Comparison of ENCODE assay signal across 10 cellular contexts in the genomic region with DNA sequence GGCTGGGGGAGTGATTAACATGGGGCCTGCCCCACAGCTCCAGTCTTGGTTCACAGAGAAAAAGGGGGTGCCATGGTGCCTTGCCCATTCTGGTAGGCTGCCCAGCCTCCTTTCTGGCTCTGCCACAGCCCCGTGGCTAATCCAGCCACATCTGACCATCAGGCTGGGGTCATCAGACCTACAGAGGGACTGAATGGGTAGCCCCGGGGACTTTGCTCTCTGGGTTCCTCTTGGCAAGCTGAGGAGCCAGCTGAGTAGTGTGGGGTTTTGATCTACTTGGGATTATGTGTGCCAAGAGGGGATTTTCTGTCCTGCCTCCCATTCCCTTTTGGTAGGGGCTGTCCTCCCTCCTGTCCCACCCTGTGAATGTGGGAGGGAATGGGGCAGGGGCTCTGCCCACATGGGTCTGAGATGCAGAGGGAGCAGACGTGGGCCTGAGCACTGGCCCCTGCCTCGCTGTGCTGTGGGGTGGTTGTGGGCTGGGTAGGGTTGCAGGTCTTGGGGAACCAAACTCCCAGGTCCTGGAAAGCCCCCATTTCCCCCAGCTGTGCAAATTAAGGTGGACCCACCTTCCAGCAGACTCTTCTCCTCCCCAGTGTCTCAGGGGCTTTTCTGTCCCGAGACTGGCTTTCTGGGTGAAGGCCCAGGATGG. TPM values are rescaled to one million over a fixed set of nuclear protein-coding genes. Genes with fewer than 3 reads are reported as not detected.
DNase-seq lines count a peak whose midpoint lies in the region; ATAC-seq and TF ChIP-seq lines count a peak whose summit lies in the region.
"Had no signal": no experiment of that assay in that cellular context is flagged by ENCODE, and none has a peak within 500 bp of the region (broad histone marks: within the 10 kb centered on the region; RNA-seq: fewer than 3 reads in every experiment).

No MANE protein-coding gene starts in this region.

- H3K27ac Mint-ChIP-seq in stimulated activated naive CD8-positive, alpha-beta T cell treated with anti-CD3 and anti-CD28 coated beads, Interleukin-15, Interleukin-2, amounts not matched to agents 100 ng/mL and 50 ng/mL, for 24 hours, result peak overlapping the region; percentile 92
- H3K27ac Mint-ChIP-seq in brain, result peak overlapping the region in 4 of 5 experiments; percentile 54 to 94 (median 74)
- no peak overlapping the region for H3K27ac Mint-ChIP-seq in immature natural killer cell

- no peak for DNase-seq in stimulated activated naive CD8-positive, alpha-beta T cell treated with anti-CD3 and anti-CD28 coated beads, Interleukin-15, Interleukin-2, amounts not matched to agents 100 U/mL and 50 U/mL, for 24 hours
- DNase-seq in GOT3 (lab: John Stamatoyannopoulos, UW), result no peak
- no peak for DNase-seq in HuH-7.5 (ENCODE audit: low spot score)
- no peak for DNase-seq in immature natural killer cell
- DNase-seq: H9, NCI-H2081 had no signal

- ATAC-seq in stimulated activated naive CD8-positive, alpha-beta T cell treated with anti-CD3 and anti-CD28 coated beads, Interleukin-15, Interleukin-2, amounts not matched to agents 100 U/mL and 50 U/mL, for 24 hours, result no peak
- peak; percentile 1 for ATAC-seq in HG03378 (IDR thresholded peaks at IDR 0.05; ENCODE audit: unreplicated experiment)
- no peak for ATAC-seq in GM19395 (IDR thresholded peaks at IDR 0.05; ENCODE audit: unreplicated experiment)

- H3K27me3 Mint-ChIP-seq in stimulated activated naive CD8-positive, alpha-beta T cell treated with anti-CD3 and anti-CD28 coated beads, Interleukin-15, Interleukin-2, amounts not matched to agents 100 ng/mL and 50 ng/mL, for 24 hours, result no peaks in the 10 kb centered on the region
- no peaks in the 10 kb centered on the region for H3K27me3 Mint-ChIP-seq in brain
- peaks cover 0 to 2% (median 0%) of the 10 kb centered on the region in 3 donors for H3K27me3 Mint-ChIP-seq in immature natural killer cell (ENCODE audit: low read depth in 3 of 3)

- peaks cover 80% of the 10 kb centered on the region for H3K36me3 Mint-ChIP-seq in stimulated activated naive CD8-positive, alpha-beta T cell treated with anti-CD3 and anti-CD28 coated beads, Interleukin-15, Interleukin-2, amounts not matched to agents 100 ng/mL and 50 ng/mL, for 24 hours (ENCODE audit: low read depth)
- H3K36me3 Mint-ChIP-seq in brain, result no peaks in the 10 kb centered on the region
- no peaks in the 10 kb centered on the region for H3K36me3 Mint-ChIP-seq in immature natural killer cell

- no peak for TF ChIP-seq CTCF in brain (conservative IDR thresholded peaks at IDR 0.05)

- H3K4me3 Mint-ChIP-seq in stimulated activated naive CD8-positive, alpha-beta T cell treated with anti-CD3 and anti-CD28 coated beads, Interleukin-15, Interleukin-2, amounts not matched to agents 100 ng/mL and 50 ng/mL, for 24 hours, result peak overlapping the region; percentile 66
- H3K4me3 Mint-ChIP-seq in brain (no peak overlapping the region), immature natural killer cell (no peak overlapping the region)
- H3K4me3 Mint-ChIP-seq: H9 had no signal

- no peaks in the 10 kb centered on the region for H3K9me3 Mint-ChIP-seq in stimulated activated naive CD8-positive, alpha-beta T cell treated with anti-CD3 and anti-CD28 coated beads, Interleukin-15, Interleukin-2, amounts not matched to agents 100 ng/mL and 50 ng/mL, for 24 hours
- H3K9me3 Mint-ChIP-seq in brain (no peaks in the 10 kb centered on the region), immature natural killer cell (no peaks in the 10 kb centered on the region)
- H3K9me3 Mint-ChIP-seq: H9 had no signal

- H3K4me1 Mint-ChIP-seq in stimulated activated naive CD8-positive, alpha-beta T cell treated with anti-CD3 and anti-CD28 coated beads, Interleukin-15, Interleukin-2, amounts not matched to agents 100 ng/mL and 50 ng/mL, for 24 hours (ENCODE audit: low read depth), result peaks cover 95% of the 10 kb centered on the region
- H3K4me1 Mint-ChIP-seq in brain, result peaks cover 78% of the 10 kb centered on the region
- peaks cover 2 to 9% of the 10 kb centered on the region in 2 donors for H3K4me1 Mint-ChIP-seq in immature natural killer cell

RNA-seq across cellular contexts. Expression of gene CD82, which starts 32.0 kb away (rescaled TPM):
- polyA plus RNA-seq in brain (ENCODE audit: insufficient read depth, low read depth, low replicate concordance) (43.1 TPM), immature natural killer cell (10 to 100 TPM in 2 of 3 donors, 1 to 10 TPM in 1; 9.7 to 15.7 (median 10.7) TPM)

Comparison
In these comparisons a context has a peak if more than half of its experiments do, and no peak if none do; other contexts are left out.
1. H3K27ac Mint-ChIP-seq: peak in stimulated activated naive CD8-positive, alpha-beta T cell treated with anti-CD3 and anti-CD28 coated beads, Interleukin-15, Interleukin-2, amounts not matched to agents 100 ng/mL and 50 ng/mL, for 24 hours (single experiment) and brain (4 of 5); none in immature natural killer cell (0 of 6).